In genomic region chr10:29751232-29751631, GRCh38 we compare ENCODE assay signal across 28 cellular contexts.
"Had no signal": no experiment of that assay in that cellular context is flagged by ENCODE, and none has a peak within 500 bp of the region (broad histone marks: within the 10 kb centered on the region; RNA-seq: fewer than 3 reads in every experiment).

No MANE protein-coding gene starts in this region.

- H3K27me3 ChIP-seq: ascending aorta, breast epithelium, cardiac muscle cell, colonic mucosa had no signal

- H3K27ac ChIP-seq: breast epithelium, cardiac muscle cell, colonic mucosa, epithelial cell of prostate, WERI-Rb-1 had no signal

- H3K4me3 ChIP-seq: ascending aorta, breast epithelium, cardiac muscle cell, colonic mucosa had no signal

- H3K4me1 ChIP-seq: breast epithelium, colonic mucosa had no signal

- ATAC-seq: activated CD4-positive, CD25-positive, alpha-beta regulatory T cell treated with anti-CD3 and anti-CD28 coated beads, Interleukin-2, amount 50 U/mL, for 24 hours; activated CD8-positive, alpha-beta T cell treated with anti-CD3 and anti-CD28 coated beads for 36 hours; activated naive CD8-positive, alpha-beta T cell treated with anti-CD3 and anti-CD28 coated beads, Interleukin-2, amount 50 U/mL, for 24 hours; esophagus mucosa; T-helper 17 cell had no signal

- H3K36me3 ChIP-seq: ascending aorta, breast epithelium, cardiac muscle cell, colonic mucosa, WERI-Rb-1 had no signal

- H3K9me3 ChIP-seq: ascending aorta, breast epithelium, colonic mucosa had no signal

- DNase-seq: activated B cell treated with CpG ODN at 0.5 μM for 24 hours; activated CD4-positive, alpha-beta T cell treated with anti-CD3 and anti-CD28 coated beads for 48 hours; activated CD4-positive, alpha-beta T cell treated with anti-CD3 and anti-CD28 coated beads, Interleukin-2, amount 50 U/mL, for 1 hour; activated CD4-positive, alpha-beta T cell treated with anti-CD3 and anti-CD28 coated beads, Interleukin-2, amount 50 U/mL, for 48 hours; activated CD8-positive, alpha-beta memory T cell treated with anti-CD3 and anti-CD28 coated beads for 24 hours; activated CD8-positive, alpha-beta T cell treated with anti-CD3 and anti-CD28 coated beads for 36 hours; activated effector memory CD4-positive, alpha-beta T cell treated with anti-CD3 and anti-CD28 coated beads, Interleukin-2, amount 50 U/mL, for 16 hours; activated naive CD4-positive, alpha-beta T cell treated with anti-CD3 and anti-CD28 coated beads for 36 hours; activated naive CD8-positive, alpha-beta T cell treated with anti-CD3 and anti-CD28 coated beads for 36 hours; activated naive CD8-positive, alpha-beta T cell treated with anti-CD3 and anti-CD28 coated beads, Interleukin-2, amount 50 U/mL, for 24 hours; activated T-cell treated with anti-CD3 and anti-CD28 coated beads, Interleukin-2, amount 50 U/mL, for 1 hour; activated T-cell treated with anti-CD3 and anti-CD28 coated beads, Interleukin-2, amount 50 U/mL, for 48 hours; central memory CD4-positive, alpha-beta T cell; cerebellar nuclear complex; colonic mucosa; effector CD8-positive, alpha-beta T cell; foreskin fibroblast; head of caudate nucleus; T-helper 1 cell; T-helper 17 cell; T1000; WERI-Rb-1 had no signal
